Comparison of ENCODE assay signal across 21 cellular contexts in the genomic region with DNA sequence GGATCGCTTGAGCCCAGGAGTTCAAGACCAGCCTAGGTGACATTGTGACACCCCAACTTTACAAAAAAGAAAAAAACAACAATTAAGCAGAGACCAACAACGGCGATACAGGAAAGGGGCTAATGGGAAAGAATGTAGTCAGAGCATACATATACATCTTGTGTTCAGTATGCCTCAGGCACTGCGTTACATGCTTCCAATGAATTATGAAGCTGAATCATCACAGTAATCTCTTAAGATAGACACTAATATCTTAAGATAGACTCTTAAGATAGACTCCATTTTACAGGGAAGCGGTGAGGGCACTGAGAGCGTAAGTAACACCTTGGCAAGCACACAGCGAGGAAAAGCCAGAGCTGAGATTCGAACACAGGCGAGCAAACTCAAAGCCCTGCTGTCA. TPM values are rescaled to one million over a fixed set of nuclear protein-coding genes. Genes with fewer than 3 reads are reported as not detected.
A peak's percentile ranks its signal among the peaks of the same experiment; 100 is the strongest.
DNase-seq lines count a peak whose midpoint lies in the region; ATAC-seq and TF ChIP-seq lines count a peak whose summit lies in the region.
"Had no signal": no experiment of that assay in that cellular context is flagged by ENCODE, and none has a peak within 500 bp of the region (broad histone marks: within the 10 kb centered on the region; RNA-seq: fewer than 3 reads in every experiment).

No MANE protein-coding gene starts in this region.

- TF ChIP-seq CTCF in RWPE1 (conservative IDR thresholded peaks at IDR 0.05; ENCODE audit: low read depth), result no peak
- no peak for TF ChIP-seq CTCF in osteoblast (IDR thresholded peaks at IDR 0.05; ENCODE audit: extremely low read depth, low read depth, low read length)

- no peak for ATAC-seq in GM19452 (IDR thresholded peaks at IDR 0.05; ENCODE audit: unreplicated experiment)

- H3K27ac ChIP-seq in RWPE1 (peak overlapping the region; percentile 56), epithelial cell of prostate (peak overlapping the region; percentile 48), osteoblast (ENCODE audit: low read depth, low read length) (peak overlapping the region; percentile 32)
- H3K27ac ChIP-seq: esophagus muscularis mucosa had no signal

- CTCF ChIA-PET in RWPE1 (lab: Yijun Ruan, JAX), result no interaction called here

- peaks cover 12% of the 10 kb centered on the region for H3K4me1 ChIP-seq in osteoblast (ENCODE audit: insufficient read depth, low read length)

- H3K4me3 ChIP-seq in osteoblast (ENCODE audit: insufficient read depth, low read length), result no peak overlapping the region
- H3K4me3 ChIP-seq: esophagus muscularis mucosa had no signal

- DNase-seq in ELR (ENCODE audit: low read depth), result peak; percentile 84
- DNase-seq in RWPE1 (ENCODE audit: low spot score), result peak; percentile 22
- DNase-seq in epithelial cell of prostate (ENCODE audit: low read depth, low spot score), result no peak
- no peak for DNase-seq in osteoblast (ENCODE audit: insufficient read length, low spot score, missing footprints)
- no peak for DNase-seq in T-helper 2 cell
- DNase-seq in NCI-H748 (lab: John Stamatoyannopoulos, UW; ENCODE audit: unreplicated experiment), result no peak
- no peak for DNase-seq in posterior vena cava (ENCODE audit: low spot score)
- DNase-seq: activated naive CD4-positive, alpha-beta T cell treated with anti-CD3 and anti-CD28 coated beads, Interleukin-2, amount 50 U/mL, for 16 hours; activated T-cell treated with anti-CD3 and anti-CD28 coated beads for 4 hours; hippocampal formation; KG1; NCI-H1105; NCI-H526; nucleus accumbens; OCI-M1; stimulated activated CD4-positive, alpha-beta T cell treated with anti-CD3 and anti-CD28 coated beads, Interleukin-2, amount 100 ng/mL, for 48 hours had no signal

- no peaks in the 10 kb centered on the region for H4K20me1 ChIP-seq in osteoblast (ENCODE audit: insufficient read depth, low read length)

- H3K27me3 ChIP-seq in osteoblast (ENCODE audit: insufficient read depth, low read length), result no peaks in the 10 kb centered on the region
- H3K27me3 ChIP-seq: esophagus muscularis mucosa had no signal

- H2AFZ ChIP-seq in osteoblast (ENCODE audit: low read length), result no peak overlapping the region

- H3K79me2 ChIP-seq in osteoblast (ENCODE audit: insufficient read depth, low read length), result no peaks in the 10 kb centered on the region

- POLR2A ChIA-PET in RWPE1 (lab: Yijun Ruan, JAX; ENCODE audit: low non-redundant PET), result no interaction called here

- no peak overlapping the region for H3K4me2 ChIP-seq in osteoblast (ENCODE audit: insufficient read depth, low read length)

- intact Hi-C loops in posterior vena cava (cut with DNase I), result no loop called here

- peaks cover 78% of the 10 kb centered on the region for H3K36me3 ChIP-seq in osteoblast (ENCODE audit: insufficient read depth, low read length)

- H3K9me3 ChIP-seq in osteoblast (ENCODE audit: low read depth, low read length), result no peaks in the 10 kb centered on the region
- H3K9me3 ChIP-seq: esophagus muscularis mucosa had no signal

RNA-seq across cellular contexts. Expression of a gene that starts 6.1 kb away (rescaled TPM):
- total RNA-seq in osteoblast (not detected in 2 replicates), posterior vena cava (not detected)
- total RNA-seq: dermis microvascular lymphatic vessel endothelial cell, esophagus muscularis mucosa, mucosa of gallbladder, subcutaneous adipose tissue had no signal

Comparison
In these comparisons a context has a peak if more than half of its experiments do, and no peak if none do; other contexts are left out.
1. DNase-seq: peak in ELR (single experiment) and RWPE1 (single experiment); none in epithelial cell of prostate (single experiment), osteoblast (single experiment), T-helper 2 cell (0 of 5), NCI-H748 (single experiment) and posterior vena cava (single experiment).
2. Peak in every context shown above with its lines, with median percentiles within 50 percentile points of each other: H3K27ac ChIP-seq.